Comparison of ENCODE assay signal across 20 cellular contexts in the genomic region with DNA sequence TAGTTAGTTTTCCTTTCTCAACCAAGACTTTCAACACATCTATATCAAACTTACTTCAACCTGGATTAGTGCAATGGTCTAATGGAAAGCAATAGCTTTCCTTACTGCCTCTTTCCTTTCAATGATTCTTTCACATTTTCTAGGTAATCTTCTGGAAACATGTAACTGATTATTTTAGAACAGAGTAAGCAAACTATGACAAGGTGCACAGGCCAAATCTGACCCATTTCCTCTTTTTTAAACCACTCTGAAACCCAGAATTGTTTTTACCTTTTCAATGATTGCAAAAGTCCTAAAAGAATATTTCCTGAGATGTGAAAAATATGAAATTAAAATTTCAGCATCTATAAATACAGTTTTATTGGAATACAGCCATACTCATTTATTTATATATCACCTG.
A peak's percentile ranks its signal among the peaks of the same experiment; 100 is the strongest.
DNase-seq lines count a peak whose midpoint lies in the region; ATAC-seq and TF ChIP-seq lines count a peak whose summit lies in the region.
"Had no signal": no experiment of that assay in that cellular context is flagged by ENCODE, and none has a peak within 500 bp of the region (broad histone marks: within the 10 kb centered on the region; RNA-seq: fewer than 3 reads in every experiment).

No MANE protein-coding gene starts in this region.

- H3K27me3 ChIP-seq in sigmoid colon, result no peaks in the 10 kb centered on the region
- H3K27me3 ChIP-seq: right atrium auricular region had no signal

- intact Hi-C loops in sigmoid colon (cut with DNase I), result no loop called here
- intact Hi-C loops in activated T-helper 2 cell treated with anti-CD3 and anti-CD28 coated beads, Interferon-gamma antibody, Interleukin-2, Interleukin-4, amounts not matched to agents 10 μg/mL and 5 μg/mL and 100 μg/mL, durations not matched to agents 14 hours and 24 hours and 36 hours (cut with micrococcal nuclease), result no loop called here

- DNase-seq in sigmoid colon, result no peak
- no peak for DNase-seq in activated naive CD4-positive, alpha-beta T cell (lab: John Stamatoyannopoulos, UW)
- DNase-seq in activated T-helper 2 cell treated with anti-CD3 and anti-CD28 coated beads, Interferon-gamma antibody, Interleukin-2, Interleukin-4, amounts not matched to agents 10 μg/mL and 5 μg/mL and 100 μg/mL, durations not matched to agents 14 hours and 24 hours and 36 hours (ENCODE audit: low spot score), result no peak
- DNase-seq in NCI-H2196 treated with DMSO at 0.1 percent for 48 hours (lab: John Stamatoyannopoulos, UW; ENCODE audit: unreplicated experiment), result no peak
- DNase-seq: C1 segment of cervical spinal cord; DMS53; hippocampal formation; Kasumi-1; mammary epithelial cell; NCI-H1105; NCI-H2171; NCI-H774; PC-9; stimulated activated naive B cell treated with anti-CD40 and anti-IgM and Interleukin-4, amounts not matched to agents 10 μg/mL and 1 μg/mL and 100 μg/mL, for 72 hours had no signal

- no peaks in the 10 kb centered on the region for H3K9me3 Mint-ChIP-seq in activated T-helper 2 cell treated with anti-CD3 and anti-CD28 coated beads, Interferon-gamma antibody, Interleukin-2, Interleukin-4, amounts not matched to agents 10 μg/mL and 5 μg/mL and 100 μg/mL, durations not matched to agents 14 hours and 24 hours and 36 hours

- no peaks in the 10 kb centered on the region for H3K9me3 ChIP-seq in sigmoid colon
- H3K9me3 ChIP-seq: A549 had no signal

- TF ChIP-seq EP300 in sigmoid colon (IDR thresholded peaks at IDR 0.05), result no peak

- no peak overlapping the region for H3K27ac Mint-ChIP-seq in activated T-helper 2 cell treated with anti-CD3 and anti-CD28 coated beads, Interferon-gamma antibody, Interleukin-2, Interleukin-4, amounts not matched to agents 10 μg/mL and 5 μg/mL and 100 μg/mL, durations not matched to agents 14 hours and 24 hours and 36 hours
- H3K27ac Mint-ChIP-seq: stimulated activated naive B cell treated with anti-CD40 and anti-IgM and Interleukin-4, amounts not matched to agents 10 μg/mL and 1 μg/mL and 100 μg/mL, for 72 hours had no signal

- H3K4me1 ChIP-seq in sigmoid colon, result no peaks in the 10 kb centered on the region
- H3K4me1 ChIP-seq: A549, right atrium auricular region had no signal

- H3K4me3 Mint-ChIP-seq in activated T-helper 2 cell treated with anti-CD3 and anti-CD28 coated beads, Interferon-gamma antibody, Interleukin-2, Interleukin-4, amounts not matched to agents 10 μg/mL and 5 μg/mL and 100 μg/mL, durations not matched to agents 14 hours and 24 hours and 36 hours (ENCODE audit: low read depth), result no peak overlapping the region
- H3K4me3 Mint-ChIP-seq: stimulated activated naive B cell treated with anti-CD40 and anti-IgM and Interleukin-4, amounts not matched to agents 10 μg/mL and 1 μg/mL and 100 μg/mL, for 72 hours had no signal

- H3K27ac ChIP-seq in sigmoid colon, result no peak overlapping the region
- H3K27ac ChIP-seq: A549, PC-9, right atrium auricular region had no signal

- H3K4me1 Mint-ChIP-seq in activated T-helper 2 cell treated with anti-CD3 and anti-CD28 coated beads, Interferon-gamma antibody, Interleukin-2, Interleukin-4, amounts not matched to agents 10 μg/mL and 5 μg/mL and 100 μg/mL, durations not matched to agents 14 hours and 24 hours and 36 hours (ENCODE audit: low read depth), result no peaks in the 10 kb centered on the region
- H3K4me1 Mint-ChIP-seq: stimulated activated naive B cell treated with anti-CD40 and anti-IgM and Interleukin-4, amounts not matched to agents 10 μg/mL and 1 μg/mL and 100 μg/mL, for 72 hours had no signal

- no peak for TF ChIP-seq POLR2A in sigmoid colon (IDR thresholded peaks at IDR 0.05)

- ATAC-seq in GM18502 (IDR thresholded peaks at IDR 0.05; ENCODE audit: poor library complexity, unreplicated experiment) (peak; percentile 68), GM19438 (IDR thresholded peaks at IDR 0.05; ENCODE audit: low read depth, unreplicated experiment) (peak; percentile 70), HG02759 (IDR thresholded peaks at IDR 0.05; ENCODE audit: unreplicated experiment) (peak; percentile 59), HG03354 (IDR thresholded peaks at IDR 0.05; ENCODE audit: poor library complexity, severe bottlenecking, unreplicated experiment) (peak; percentile 65)
- ATAC-seq: A549; stimulated activated naive B cell treated with anti-CD40 and anti-IgM and Interleukin-4, amounts not matched to agents 10 μg/mL and 1 μg/mL and 100 μg/mL, for 72 hours had no signal

- no peaks in the 10 kb centered on the region for H3K36me3 Mint-ChIP-seq in activated T-helper 2 cell treated with anti-CD3 and anti-CD28 coated beads, Interferon-gamma antibody, Interleukin-2, Interleukin-4, amounts not matched to agents 10 μg/mL and 5 μg/mL and 100 μg/mL, durations not matched to agents 14 hours and 24 hours and 36 hours (ENCODE audit: low read depth)
- H3K36me3 Mint-ChIP-seq: stimulated activated naive B cell treated with anti-CD40 and anti-IgM and Interleukin-4, amounts not matched to agents 10 μg/mL and 1 μg/mL and 100 μg/mL, for 72 hours had no signal

- no peaks in the 10 kb centered on the region for H3K36me3 ChIP-seq in sigmoid colon
- H3K36me3 ChIP-seq: right atrium auricular region had no signal

- no peak for TF ChIP-seq CTCF in sigmoid colon (IDR thresholded peaks at IDR 0.05)

- H3K27me3 Mint-ChIP-seq in activated T-helper 2 cell treated with anti-CD3 and anti-CD28 coated beads, Interferon-gamma antibody, Interleukin-2, Interleukin-4, amounts not matched to agents 10 μg/mL and 5 μg/mL and 100 μg/mL, durations not matched to agents 14 hours and 24 hours and 36 hours (ENCODE audit: low read depth), result no peaks in the 10 kb centered on the region
- H3K27me3 Mint-ChIP-seq: stimulated activated naive B cell treated with anti-CD40 and anti-IgM and Interleukin-4, amounts not matched to agents 10 μg/mL and 1 μg/mL and 100 μg/mL, for 72 hours had no signal

- H3K4me3 ChIP-seq in sigmoid colon, result no peak overlapping the region
- H3K4me3 ChIP-seq: A549, PC-9, right atrium auricular region had no signal
